Comparison of ENCODE assay signal across 8 cellular contexts in genomic region chr11:113289341-113290187, GRCh38. TPM values are rescaled to one million over a fixed set of nuclear protein-coding genes. Genes with fewer than 3 reads are reported as not detected.
DNase-seq lines count a peak whose midpoint lies in the region; ATAC-seq and TF ChIP-seq lines count a peak whose summit lies in the region.

No MANE protein-coding gene starts in this region.

- H3K9ac ChIP-seq in endodermal cell (ENCODE audit: extremely low read depth, low read length, poor library complexity, severe bottlenecking) = no peak overlapping the region

- no peaks in the 10 kb centered on the region for H3K36me3 ChIP-seq in endodermal cell (ENCODE audit: control insufficient read depth, insufficient read depth, low read length)

- no peaks in the 10 kb centered on the region for H3K4me1 Mint-ChIP-seq in CD14-positive monocyte
- no peaks in the 10 kb centered on the region for H3K4me1 Mint-ChIP-seq in activated CD8-positive, alpha-beta T cell treated with anti-CD3 and anti-CD28 coated beads for 36 hours (ENCODE audit: low read depth)
- H3K4me1 Mint-ChIP-seq in endodermal cell = no peaks in the 10 kb centered on the region
- no peaks in the 10 kb centered on the region for H3K4me1 Mint-ChIP-seq in stimulated activated effector memory CD8-positive, alpha-beta T cell treated with anti-CD3 and anti-CD28 coated beads, Interleukin-12 subunit alpha, Interleukin-12 subunit beta, amount 100 ng/mL, for 72 hours

- peak overlapping the region in 1 of 7 donors; percentile 24 for H3K27ac Mint-ChIP-seq in CD14-positive monocyte
- no peak overlapping the region for H3K27ac Mint-ChIP-seq in activated CD8-positive, alpha-beta T cell treated with anti-CD3 and anti-CD28 coated beads for 36 hours
- no peak overlapping the region for H3K27ac Mint-ChIP-seq in endodermal cell
- H3K27ac Mint-ChIP-seq in stimulated activated effector memory CD8-positive, alpha-beta T cell treated with anti-CD3 and anti-CD28 coated beads, Interleukin-12 subunit alpha, Interleukin-12 subunit beta, amount 100 ng/mL, for 72 hours = no peak overlapping the region

- no peak overlapping the region for H3K27ac ChIP-seq in endodermal cell (ENCODE audit: low read depth, low read length)

- WGBS in endodermal cell (ENCODE audit: insufficient coverage in 1 of 2, insufficient read length in 1 of 2), 2 experiments = 68 to 69% methylated on average over 10 to 13 of the region's 13 CpGs

- DNase-seq in CD14-positive monocyte (ENCODE audit: low spot score) = peak; percentile 61
- DNase-seq in NCI-H460 (ENCODE audit: extremely low read depth, low read depth) = peak; percentile 48
- DNase-seq in activated CD8-positive, alpha-beta T cell treated with anti-CD3 and anti-CD28 coated beads for 36 hours = peak; percentile 73
- peak; percentile 93 for DNase-seq in endodermal cell
- DNase-seq in myocyte (ENCODE audit: low read depth) = peak; percentile 77
- DNase-seq in stimulated activated effector memory CD8-positive, alpha-beta T cell treated with anti-CD3 and anti-CD28 coated beads, Interleukin-12 subunit alpha, Interleukin-12 subunit beta, amount 100 ng/mL, for 72 hours (ENCODE audit: low spot score in 2 of 2) = peak; percentile 58 to 78

- H3K4me3 ChIP-seq in endodermal cell (ENCODE audit: low read length) = no peak overlapping the region

- CTCF ChIA-PET in activated CD8-positive, alpha-beta T cell treated with anti-CD3 and anti-CD28 coated beads for 36 hours (lab: Charles Lee) = interaction anchor here (0.6 to 5.6 kb wide), 36 partner anchors 10 to 1072 kb away, joined by 3 to 82 read pairs (median 4); partner anchors contain the start of gene TTC12

- H3K27me3 ChIP-seq in endodermal cell (ENCODE audit: control insufficient read depth, insufficient read depth, low read length, poor library complexity, severe bottlenecking) = peaks cover 5% of the 10 kb centered on the region

- peak; percentile 92 for ATAC-seq in GM18909 (IDR thresholded peaks at IDR 0.05; ENCODE audit: poor library complexity, unreplicated experiment)
- peak; percentile 91 for ATAC-seq in HG03135 (IDR thresholded peaks at IDR 0.05; ENCODE audit: unreplicated experiment)
- ATAC-seq in activated CD8-positive, alpha-beta T cell treated with anti-CD3 and anti-CD28 coated beads for 36 hours = peak; percentile 98
- peak; percentile 92 for ATAC-seq in stimulated activated effector memory CD8-positive, alpha-beta T cell treated with anti-CD3 and anti-CD28 coated beads, Interleukin-12 subunit alpha, Interleukin-12 subunit beta, amount 100 ng/mL, for 72 hours

- TF ChIP-seq CTCF in CD14-positive monocyte (IDR thresholded peaks at IDR 0.05) (peak; percentile 93), endodermal cell (conservative IDR thresholded peaks at IDR 0.05) (peak; percentile 96)
- peak; percentile 88 for TF ChIP-seq CTCF in activated CD8-positive, alpha-beta T cell treated with anti-CD3 and anti-CD28 coated beads for 36 hours (IDR thresholded peaks at IDR 0.05)

- H3K9me3 ChIP-seq in endodermal cell (ENCODE audit: control insufficient read depth, low read length) = no peaks in the 10 kb centered on the region

- H3K27me3 Mint-ChIP-seq in CD14-positive monocyte (ENCODE audit: low read depth in 3 of 3) (peaks cover 2 to 4% (median 3%) of the 10 kb centered on the region in 3 donors), endodermal cell (ENCODE audit: insufficient read depth) (peaks cover 3% of the 10 kb centered on the region)
- H3K27me3 Mint-ChIP-seq in activated CD8-positive, alpha-beta T cell treated with anti-CD3 and anti-CD28 coated beads for 36 hours = peaks cover 9% of the 10 kb centered on the region

- no peaks in the 10 kb centered on the region for H3K36me3 Mint-ChIP-seq in CD14-positive monocyte
- H3K36me3 Mint-ChIP-seq in activated CD8-positive, alpha-beta T cell treated with anti-CD3 and anti-CD28 coated beads for 36 hours (ENCODE audit: low read depth) = no peaks in the 10 kb centered on the region
- no peaks in the 10 kb centered on the region for H3K36me3 Mint-ChIP-seq in endodermal cell (ENCODE audit: low read depth)
- H3K36me3 Mint-ChIP-seq in stimulated activated effector memory CD8-positive, alpha-beta T cell treated with anti-CD3 and anti-CD28 coated beads, Interleukin-12 subunit alpha, Interleukin-12 subunit beta, amount 100 ng/mL, for 72 hours = no peaks in the 10 kb centered on the region

- POLR2A ChIA-PET in activated CD8-positive, alpha-beta T cell treated with anti-CD3 and anti-CD28 coated beads for 36 hours (lab: Charles Lee) = no interaction called here

- intact Hi-C loops in CD14-positive monocyte (cut with micrococcal nuclease) = loop anchor here (2.0 to 10.0 kb wide), 5 partner anchors 495 to 1075 kb away; no protein-coding TSS in a partner anchor
- intact Hi-C loops in activated CD8-positive, alpha-beta T cell treated with anti-CD3 and anti-CD28 coated beads for 36 hours (cut with micrococcal nuclease) = loop anchor here (2.0 to 10.0 kb wide), 3 partner anchors 155 to 995 kb away; no protein-coding TSS in a partner anchor

- H3K4me1 ChIP-seq in endodermal cell (ENCODE audit: control insufficient read depth, insufficient read depth, low read length) = no peaks in the 10 kb centered on the region

- H3K9me3 Mint-ChIP-seq in CD14-positive monocyte = no peaks in the 10 kb centered on the region
- H3K9me3 Mint-ChIP-seq in activated CD8-positive, alpha-beta T cell treated with anti-CD3 and anti-CD28 coated beads for 36 hours = no peaks in the 10 kb centered on the region
- H3K9me3 Mint-ChIP-seq in endodermal cell = no peaks in the 10 kb centered on the region
- H3K9me3 Mint-ChIP-seq in stimulated activated effector memory CD8-positive, alpha-beta T cell treated with anti-CD3 and anti-CD28 coated beads, Interleukin-12 subunit alpha, Interleukin-12 subunit beta, amount 100 ng/mL, for 72 hours = no peaks in the 10 kb centered on the region

- H3K4me3 Mint-ChIP-seq in CD14-positive monocyte = no peak overlapping the region
- no peak overlapping the region for H3K4me3 Mint-ChIP-seq in activated CD8-positive, alpha-beta T cell treated with anti-CD3 and anti-CD28 coated beads for 36 hours
- H3K4me3 Mint-ChIP-seq in endodermal cell = no peak overlapping the region
- no peak overlapping the region for H3K4me3 Mint-ChIP-seq in stimulated activated effector memory CD8-positive, alpha-beta T cell treated with anti-CD3 and anti-CD28 coated beads, Interleukin-12 subunit alpha, Interleukin-12 subunit beta, amount 100 ng/mL, for 72 hours

RNA-seq across cellular contexts. Expression of gene TTC12, which starts 24.8 kb away (rescaled TPM):
- 1 to 10 TPM; 1.7 to 2.4 TPM for polyA plus RNA-seq in CD14-positive monocyte
- total RNA-seq in NCI-H460 (2014; rRNA removed; shearing (Covaris generic)) = 13.4 and 17.2 TPM in 2 replicates
- 24.0 and 33.6 TPM in 2 replicates for polyA plus RNA-seq in NCI-H460 (2014; cell fraction: nucleus; rRNA removed)
- total RNA-seq in activated CD8-positive, alpha-beta T cell treated with anti-CD3 and anti-CD28 coated beads for 36 hours = 1 to 10 TPM; 5.7 to 6.7 TPM
- total RNA-seq in endodermal cell (10 to 100 TPM; 19.5 to 26.7 TPM), myocyte (4.3 and 6.3 TPM in 2 replicates)
- 10.1 TPM for polyA plus RNA-seq in endodermal cell (2013, experiment 1 of 2)
- polyA plus RNA-seq in endodermal cell (2013, experiment 2 of 2) = 12.0 TPM
- polyA plus RNA-seq in myocyte (2012) = 6.4 TPM
